In the genomic region with DNA sequence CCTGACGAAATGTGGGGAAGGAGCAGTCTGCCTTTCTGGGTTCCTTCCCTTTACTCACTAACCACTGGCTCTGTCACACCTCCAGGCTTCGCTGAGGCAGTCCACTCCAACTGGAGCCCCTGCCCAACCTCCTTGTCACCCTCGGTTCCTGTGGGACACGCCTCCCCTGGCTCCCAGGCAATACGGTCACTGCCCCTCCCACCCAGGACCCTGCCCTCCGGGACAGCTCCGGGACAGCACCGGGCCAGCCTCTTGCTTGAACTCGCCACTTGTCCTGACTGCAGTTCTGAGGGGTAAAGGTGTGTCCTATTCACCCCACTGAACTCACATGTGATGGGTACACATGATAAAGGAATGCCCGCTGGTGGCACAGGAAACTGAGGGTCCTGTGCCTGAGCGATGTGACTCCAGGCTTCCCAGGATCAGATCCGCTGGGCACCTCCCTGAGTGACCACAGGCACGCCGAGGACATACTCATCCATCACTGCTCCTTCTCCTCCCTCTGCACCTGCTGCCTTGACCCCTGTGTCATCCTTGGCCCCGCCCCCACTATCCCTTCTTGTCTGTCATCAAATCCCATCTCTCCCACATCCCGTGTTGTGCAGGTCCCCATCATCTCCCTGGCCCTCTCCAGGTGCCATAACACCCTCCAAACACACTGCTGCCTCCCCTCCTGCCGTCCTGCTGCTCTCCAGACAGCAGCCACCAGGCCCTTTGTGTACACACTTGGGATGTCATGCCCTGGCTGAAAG, we compare ENCODE assay signal across 22 cellular contexts. TPM values are rescaled to one million over a fixed set of nuclear protein-coding genes. Genes with fewer than 3 reads are reported as not detected.
DNase-seq lines count a peak whose midpoint lies in the region; ATAC-seq and TF ChIP-seq lines count a peak whose summit lies in the region.
"Had no signal": no experiment of that assay in that cellular context is flagged by ENCODE, and none has a peak within 500 bp of the region (broad histone marks: within the 10 kb centered on the region; RNA-seq: fewer than 3 reads in every experiment).

No MANE protein-coding gene starts in this region.

- TF ChIP-seq CTCF in MCF 10A (IDR thresholded peaks at IDR 0.05; ENCODE audit: unreplicated experiment) (no peak), breast epithelium (IDR thresholded peaks at IDR 0.05) (no peak), endothelial cell (IDR thresholded peaks at IDR 0.05; ENCODE audit: unreplicated experiment) (no peak), nephron progenitor cell (IDR thresholded peaks at IDR 0.05) (no peak), thyroid gland (IDR thresholded peaks at IDR 0.05) (no peak)

- H3K9me3 Mint-ChIP-seq in MCF 10A (ENCODE audit: unreplicated experiment) = no peaks in the 10 kb centered on the region
- H3K9me3 Mint-ChIP-seq in endothelial cell (ENCODE audit: unreplicated experiment) = no peaks in the 10 kb centered on the region
- no peaks in the 10 kb centered on the region for H3K9me3 Mint-ChIP-seq in nephron progenitor cell
- H3K9me3 Mint-ChIP-seq: activated CD8-positive, alpha-beta T cell treated with anti-CD3 and anti-CD28 coated beads for 36 hours had no signal

- H3K4me1 Mint-ChIP-seq in MCF 10A (ENCODE audit: insufficient read depth, unreplicated experiment) (peaks cover 12% of the 10 kb centered on the region), endothelial cell (ENCODE audit: unreplicated experiment) (peaks cover 33% of the 10 kb centered on the region), nephron progenitor cell (peaks cover 51% of the 10 kb centered on the region)

- no peaks in the 10 kb centered on the region for H3K27me3 ChIP-seq in breast epithelium
- H3K27me3 ChIP-seq in thyroid gland = no peaks in the 10 kb centered on the region
- H3K27me3 ChIP-seq: adrenal gland, neutrophil had no signal

- CTCF ChIA-PET in MCF 10A (lab: Yijun Ruan, JAX) = interaction anchor here (0.6 to 4.2 kb wide), 6 partner anchors 8 to 489 kb away, joined by 4 to 40 read pairs (median 8); no protein-coding TSS in a partner anchor

- H3K27ac Mint-ChIP-seq in MCF 10A (ENCODE audit: low read depth, unreplicated experiment) (peak overlapping the region; percentile 96), endothelial cell (ENCODE audit: unreplicated experiment) (peak overlapping the region; percentile 38), nephron progenitor cell (peak overlapping the region; percentile 57)
- H3K27ac Mint-ChIP-seq: activated CD8-positive, alpha-beta T cell treated with anti-CD3 and anti-CD28 coated beads for 36 hours had no signal

- BruUV-seq in MCF 10A (replicated peaks; lab: Mats Ljungman, UMichigan) = no TSS peak

- no peak overlapping the region for H3K4me3 Mint-ChIP-seq in MCF 10A (ENCODE audit: unreplicated experiment)
- H3K4me3 Mint-ChIP-seq in endothelial cell (ENCODE audit: unreplicated experiment) = no peak overlapping the region
- no peak overlapping the region for H3K4me3 Mint-ChIP-seq in nephron progenitor cell
- H3K4me3 Mint-ChIP-seq: activated CD8-positive, alpha-beta T cell treated with anti-CD3 and anti-CD28 coated beads for 36 hours had no signal

- peaks cover 0 to under 1% of the 10 kb centered on the region in 2 donors for H3K4me1 ChIP-seq in breast epithelium
- H3K4me1 ChIP-seq in thyroid gland = peaks cover 16 to 40% of the 10 kb centered on the region in 2 donors

- POLR2A ChIA-PET in MCF 10A (lab: Yijun Ruan, JAX) = interaction anchor here (0.8 to 10.7 kb wide), 7 partner anchors 10 to 182 kb away, joined by 3 to 184 read pairs (median 6); partner anchors contain the start of genes FKBP1A and NSFL1C

- intact Hi-C loops in MCF 10A (cut with micrococcal nuclease) (no loop called here), breast epithelium (cut with DNase I; ENCODE audit: low total_unique reads) (no loop called here), thyroid gland (cut with DNase I) (no loop called here)

- H3K36me3 ChIP-seq in breast epithelium = no peaks in the 10 kb centered on the region
- no peaks in the 10 kb centered on the region for H3K36me3 ChIP-seq in thyroid gland
- H3K36me3 ChIP-seq: adrenal gland, neutrophil had no signal

- TF ChIP-seq POLR2A in breast epithelium (IDR thresholded peaks at IDR 0.05) = no peak
- TF ChIP-seq POLR2A in thyroid gland (IDR thresholded peaks at IDR 0.05) = no peak

- H3K36me3 Mint-ChIP-seq in MCF 10A (ENCODE audit: insufficient read depth, unreplicated experiment) (no peaks in the 10 kb centered on the region), endothelial cell (ENCODE audit: low read depth, unreplicated experiment) (peaks cover 3% of the 10 kb centered on the region), nephron progenitor cell (ENCODE audit: low read depth) (no peaks in the 10 kb centered on the region)

- H3K9me3 ChIP-seq in breast epithelium (no peaks in the 10 kb centered on the region), thyroid gland (no peaks in the 10 kb centered on the region)
- H3K9me3 ChIP-seq: adrenal gland, mucosa of descending colon, neutrophil had no signal

- H3K4me3 ChIP-seq in breast epithelium (no peak overlapping the region), thyroid gland (replicated peaks in 1 of 3) (no peak overlapping the region)
- H3K4me3 ChIP-seq: adrenal gland, mucosa of descending colon had no signal

- H3K27ac ChIP-seq in breast epithelium (peak overlapping the region in 1 of 2 donors; percentile 99), thyroid gland (peak overlapping the region in 2 of 3 donors; percentile 30 to 95)
- H3K27ac ChIP-seq: neutrophil had no signal

- WGBS in thyroid gland, 2 donors = 68 to 70% methylated on average over 17 of the region's 17 CpGs

- DNase-seq in MCF 10A (ENCODE audit: unreplicated experiment) (no peak), breast epithelium (ENCODE audit: low spot score in 2 of 2) (no peak), endothelial cell (ENCODE audit: low spot score) (no peak), nephron progenitor cell (no peak), thyroid gland (peak in 1 of 2 donors; percentile 14), NCI-H128 (lab: John Stamatoyannopoulos, UW; ENCODE audit: unreplicated experiment) (no peak), dermis blood vessel endothelial cell (no peak)
- DNase-seq: activated CD4-positive, CD25-positive, alpha-beta regulatory T cell; activated CD8-positive, alpha-beta T cell treated with anti-CD3 and anti-CD28 coated beads for 36 hours; activated gamma-delta T cell treated with Interleukin-2 at 50 U/mL for 16 hours; activated T-cell treated with anti-CD3 and anti-CD28 coated beads for 4 hours; adrenal gland; Calu3; GOT3; mucosa of descending colon; MV-4-11; NCI-H1930; stimulated activated CD4-positive, alpha-beta T cell treated with anti-CD3 and anti-CD28 coated beads, Interleukin-12 subunit alpha, Interleukin-12 subunit beta, amount 100 ng/mL, for 4 hours; SW 1271 had no signal

- no peaks in the 10 kb centered on the region for H3K27me3 Mint-ChIP-seq in MCF 10A (ENCODE audit: insufficient read depth, unreplicated experiment)
- H3K27me3 Mint-ChIP-seq in endothelial cell (ENCODE audit: unreplicated experiment) = peaks cover 9% of the 10 kb centered on the region
- H3K27me3 Mint-ChIP-seq in nephron progenitor cell (ENCODE audit: low read depth, poor library complexity) = peaks cover 7% of the 10 kb centered on the region
- H3K27me3 Mint-ChIP-seq: activated CD8-positive, alpha-beta T cell treated with anti-CD3 and anti-CD28 coated beads for 36 hours had no signal

- no peak for ATAC-seq in HG03432 (IDR thresholded peaks at IDR 0.05; ENCODE audit: unreplicated experiment)
- ATAC-seq: activated CD8-positive, alpha-beta T cell treated with anti-CD3 and anti-CD28 coated beads for 36 hours; left lobe of liver; mucosa of descending colon had no signal

RNA-seq across cellular contexts. Expression of gene SDCBP2, which starts 7.9 kb away (rescaled TPM):
- total RNA-seq in MCF 10A (2022) = 8.3 and 11.8 TPM in 2 replicates
- total RNA-seq in breast epithelium = 10 to 100 TPM in 1 of 3 donors, 1 to 10 TPM in 2; 5.0 to 10.8 (median 9.8) TPM
- total RNA-seq in endothelial cell (ENCODE audit: unreplicated experiment) = 10.1 TPM
- 10 to 100 TPM; 18.0 to 37.6 (median 34.7) TPM for total RNA-seq in thyroid gland
- 4.6 and 6.0 TPM in 2 replicates for total RNA-seq in dermis blood vessel endothelial cell

RNA-seq across cellular contexts. Expression of gene SNPH, which starts 55.0 kb away (rescaled TPM):
- 2.2 and 2.6 TPM in 2 replicates for total RNA-seq in MCF 10A (2022)
- total RNA-seq in breast epithelium = 1 to 10 TPM; 2.3 to 4.0 (median 3.5) TPM
- 8.4 TPM for total RNA-seq in endothelial cell (ENCODE audit: unreplicated experiment)
- total RNA-seq in thyroid gland = 10 to 100 TPM in 3 of 4 donors, 1 to 10 TPM in 1; 9.3 to 16.2 (median 13.6) TPM
- 6.2 and 6.3 TPM in 2 replicates for total RNA-seq in dermis blood vessel endothelial cell

Comparison
In these comparisons a context has a peak if more than half of its experiments do, and no peak if none do; other contexts are left out.
1. H3K27ac Mint-ChIP-seq: peak in every context shown above with its lines; median percentile 96 in MCF 10A; 57 in nephron progenitor cell; 38 in endothelial cell.